ENCODE assay signal across 1 cellular context in genomic region chr4:10185518-10186227, GRCh38.
TF ChIP-seq lines count a peak whose summit lies in the region.

No MANE protein-coding gene starts in this region.

TF ChIP-seq in K562, 482 proteins besides CTCF, POLR2A, EP300 and RAD21 (continued from another document):
- TF ChIP-seq CUX1 (CRISPR knock-in tag; IDR thresholded peaks at IDR 0.05) (peak; percentile 42; the same call in 1 of the 2 replicates), NCOA6 (IDR thresholded peaks at IDR 0.05) (no peak), PHB (CRISPR knock-in tag; IDR thresholded peaks at IDR 0.05) (no peak), ZNF778 (CRISPR knock-in tag; IDR thresholded peaks at IDR 0.05) (no peak), RAD51 (IDR thresholded peaks at IDR 0.05; ENCODE audit: borderline replicate concordance, low read depth) (0 out of 2 replicates have a peak, but pooled peaks have one; percentile 20), CBX3 (IDR thresholded peaks at IDR 0.05; ENCODE audit: borderline replicate concordance in 1 of 2, low read length in 2 of 2) (0 out of 3 replicates have a peak, but pooled peaks of 1 of the 2 experiments have one; percentile 24), ZNF24 (IDR thresholded peaks at IDR 0.05) (peak; percentile 45; the same call in 1 of the 2 replicates)
